Comparison of ENCODE assay signal across 8 cellular contexts in genomic region chr3:107598926-107599754, GRCh38.
DNase-seq lines count a peak whose midpoint lies in the region; ATAC-seq and TF ChIP-seq lines count a peak whose summit lies in the region.

No MANE protein-coding gene starts in this region.

- DNase-seq in CD4-positive, alpha-beta T cell: peak in 9 of 10 experiments; percentile 21 to 34 (median 26)
- DNase-seq in SKM-1 treated with dmso at 0.1 percent for 144 hours (lab: John Stamatoyannopoulos, UW; ENCODE audit: unreplicated experiment) (peak; percentile 31), amygdala (lab: John Stamatoyannopoulos, UW) (peak in 34 of 56 donors; percentile 1 to 45 (median 16)), hepatic stellate cell (ENCODE audit: low spot score) (peak; percentile 19), retinal pigment epithelial cell (ENCODE audit: low read depth) (no peak), NCI-H748 (lab: John Stamatoyannopoulos, UW; ENCODE audit: unreplicated experiment) (no peak)

- peak overlapping the region; percentile 41 for H3K4me3 ChIP-seq in retinal pigment epithelial cell (ENCODE audit: low read length)

- CTCF ChIA-PET in CD4-positive, alpha-beta T cell (lab: Charles Lee): no interaction called here

- peak overlapping the region; percentile 86 for H3K4me3 Mint-ChIP-seq in CD4-positive, alpha-beta T cell

- peaks cover 76% of the 10 kb centered on the region for H3K4me1 Mint-ChIP-seq in CD4-positive, alpha-beta T cell (ENCODE audit: low read depth)

- H3K36me3 Mint-ChIP-seq in CD4-positive, alpha-beta T cell (ENCODE audit: low read depth): peaks cover 17% of the 10 kb centered on the region

- no peaks in the 10 kb centered on the region for H3K27me3 ChIP-seq in CD4-positive, alpha-beta T cell (ENCODE audit: control insufficient read depth, insufficient read depth, low read length)

- peak; percentile 90 for ATAC-seq in CD4-positive, alpha-beta T cell (ENCODE audit: poor library complexity)
- ATAC-seq in GM19395 (IDR thresholded peaks at IDR 0.05; ENCODE audit: unreplicated experiment) (peak; percentile 96), HG03460 (IDR thresholded peaks at IDR 0.05; ENCODE audit: unreplicated experiment) (peak; percentile 94)

- TF ChIP-seq CTCF in CD4-positive, alpha-beta T cell (IDR thresholded peaks at IDR 0.05): no peak
- no peak for TF ChIP-seq CTCF in retinal pigment epithelial cell (conservative IDR thresholded peaks at IDR 0.05; ENCODE audit: low read depth, low read length)

- peak overlapping the region; percentile 84 for H3K27ac Mint-ChIP-seq in CD4-positive, alpha-beta T cell

- intact Hi-C loops in CD4-positive, alpha-beta T cell (cut with DNase I, micrococcal nuclease): loop anchor here in 1 of 2 experiments (5.0 kb wide), 1 partner anchor 77 kb away; the partner anchor contains the start of gene BBX

- POLR2A ChIA-PET in CD4-positive, alpha-beta T cell (lab: Charles Lee): interaction anchor here (0.9 to 2.3 kb wide), 8 partner anchors 14 to 169 kb away, joined by 3 to 11 read pairs (median 4); partner anchors contain the start of gene BBX

- no peaks in the 10 kb centered on the region for H3K9me3 ChIP-seq in CD4-positive, alpha-beta T cell (ENCODE audit: control insufficient read depth, low read length)

- peak overlapping the region; percentile 52 for H3K27ac ChIP-seq in CD4-positive, alpha-beta T cell (ENCODE audit: low read depth, low read length)

- no peaks in the 10 kb centered on the region for H3K27me3 Mint-ChIP-seq in CD4-positive, alpha-beta T cell

- H3K9me3 Mint-ChIP-seq in CD4-positive, alpha-beta T cell: no peaks in the 10 kb centered on the region

Comparison
In these comparisons a context has a peak if more than half of its experiments do, and no peak if none do; other contexts are left out.
1. DNase-seq: peak in CD4-positive, alpha-beta T cell (9 of 10), SKM-1 treated with dmso at 0.1 percent for 144 hours (single experiment), amygdala (34 of 56) and hepatic stellate cell (single experiment); none in retinal pigment epithelial cell (single experiment) and NCI-H748 (single experiment).
2. Peak in every context shown above with its lines, with median percentiles within 50 percentile points of each other: ATAC-seq.